In genomic region chr10:6912424-6912823, GRCh38 we compare ENCODE assay signal across 1 cellular context.
TF ChIP-seq lines count a peak whose summit lies in the region.

No MANE protein-coding gene starts in this region.

TF ChIP-seq in IMR-90, 13 proteins besides CTCF, POLR2A, EP300 and RAD21 (continued from another document):
- TF ChIP-seq ELK1 (IDR thresholded peaks at IDR 0.05; ENCODE audit: borderline replicate concordance, low read depth, low read length) = no peak
- no peak for TF ChIP-seq RCOR1 (IDR thresholded peaks at IDR 0.05; ENCODE audit: insufficient replicate concordance, low read length)
- no peak for TF ChIP-seq CEBPB (IDR thresholded peaks at IDR 0.05; ENCODE audit: low read depth, low read length)
- no peak for TF ChIP-seq SMC3 (IDR thresholded peaks at IDR 0.05; ENCODE audit: low read depth, low read length)
- TF ChIP-seq MAFK (IDR thresholded peaks at IDR 0.05; ENCODE audit: low read depth, low read length) = no peak
- TF ChIP-seq MXI1 (IDR thresholded peaks at IDR 0.05; ENCODE audit: borderline replicate concordance, low read depth, low read length) = no peak
- TF ChIP-seq FOS (IDR thresholded peaks at IDR 0.05; ENCODE audit: low read depth, low read length) = no peak
- no peak for TF ChIP-seq RFX5 (IDR thresholded peaks at IDR 0.05; ENCODE audit: low read depth, low read length)
- no peak for TF ChIP-seq BHLHE40 (IDR thresholded peaks at IDR 0.05; ENCODE audit: low read depth, low read length)
- TF ChIP-seq MAZ (IDR thresholded peaks at IDR 0.05; ENCODE audit: borderline replicate concordance, low read depth, low read length) = no peak
- no peak for TF ChIP-seq CHD1 (IDR thresholded peaks at IDR 0.05; ENCODE audit: low read depth, low read length)
